ENCODE assay signal across 8 cellular contexts in genomic region chr6:107318100-107318736, GRCh38.
DNase-seq lines count a peak whose midpoint lies in the region; ATAC-seq and TF ChIP-seq lines count a peak whose summit lies in the region.

No MANE protein-coding gene starts in this region.

- H3K4ac ChIP-seq in mesendoderm (ENCODE audit: low read depth, low read length), result no peak overlapping the region

- no peak overlapping the region for H3K56ac ChIP-seq in mesendoderm (ENCODE audit: low read length)

- H4K8ac ChIP-seq in mesendoderm (ENCODE audit: low read depth, low read length), result no peak overlapping the region

- no peaks in the 10 kb centered on the region for H3K79me2 ChIP-seq in mesendoderm (ENCODE audit: control insufficient read depth, insufficient read depth, low read length)

- no TSS peak for BruUV-seq in MCF 10A (replicated peaks; lab: Mats Ljungman, UMichigan)

- H3K4me3 Mint-ChIP-seq in MCF 10A (ENCODE audit: unreplicated experiment) (no peak overlapping the region), T-helper 17 cell (no peak overlapping the region), endothelial cell (ENCODE audit: unreplicated experiment) (no peak overlapping the region)

- POLR2A ChIA-PET in MCF 10A (lab: Yijun Ruan, JAX), result interaction anchor here (0.6 to 1.5 kb wide), 5 partner anchors 76 to 337 kb away, joined by 3 to 7 read pairs (median 4); partner anchors contain the start of gene PDSS2
- POLR2A ChIA-PET in HEK293T (lab: Yijun Ruan, JAX), result interaction anchor here (0.7 to 1.8 kb wide), 5 partner anchors 141 to 204 kb away, joined by 3 to 13 read pairs (median 3); partner anchors contain the start of genes BEND3 and PDSS2

- H3K27me3 ChIP-seq in breast epithelium (no peaks in the 10 kb centered on the region), mesendoderm (ENCODE audit: insufficient read depth, low read length, poor library complexity) (no peaks in the 10 kb centered on the region), upper lobe of right lung (no peaks in the 10 kb centered on the region)

- H3K27ac ChIP-seq in breast epithelium, result no peak overlapping the region
- no peak overlapping the region for H3K27ac ChIP-seq in mesendoderm (ENCODE audit: low read depth, low read length)
- H3K27ac ChIP-seq in upper lobe of right lung, result no peak overlapping the region

- CTCF ChIA-PET in MCF 10A (lab: Yijun Ruan, JAX), result interaction anchor here (0.5 to 2.9 kb wide), 55 partner anchors 8 to 923 kb away, joined by 3 to 20 read pairs (median 4); partner anchors contain the start of genes PDSS2 and SOBP
- CTCF ChIA-PET in HEK293T (lab: Yijun Ruan, JAX), result interaction anchor here (0.6 to 1.5 kb wide), 21 partner anchors 9 to 530 kb away, joined by 3 to 7 read pairs (median 4); partner anchors contain the start of gene PDSS2

- no CpG with 5 or more reads among the region's 9 CpGs for WGBS in mesendoderm (ENCODE audit: extremely low coverage, insufficient coverage, low lambda C conversion rate)

- no peak overlapping the region for H3K18ac ChIP-seq in mesendoderm (ENCODE audit: low read length)

- TF ChIP-seq CTCF in MCF 10A (IDR thresholded peaks at IDR 0.05; ENCODE audit: unreplicated experiment) (peak; percentile 79), breast epithelium (IDR thresholded peaks at IDR 0.05) (no peak), endothelial cell (IDR thresholded peaks at IDR 0.05; ENCODE audit: unreplicated experiment) (no peak), upper lobe of right lung (IDR thresholded peaks at IDR 0.05) (peak; percentile 65)

- H3K4me1 Mint-ChIP-seq in MCF 10A (ENCODE audit: insufficient read depth, unreplicated experiment) (peaks cover 14% of the 10 kb centered on the region), T-helper 17 cell (peaks cover 9% of the 10 kb centered on the region), endothelial cell (ENCODE audit: unreplicated experiment) (no peaks in the 10 kb centered on the region)

- no peaks in the 10 kb centered on the region for H3K4me1 ChIP-seq in breast epithelium
- no peaks in the 10 kb centered on the region for H3K4me1 ChIP-seq in mesendoderm (ENCODE audit: control insufficient read depth, low read depth, low read length)
- H3K4me1 ChIP-seq in upper lobe of right lung, result no peaks in the 10 kb centered on the region

- no peak overlapping the region for H2BK120ac ChIP-seq in mesendoderm (ENCODE audit: low read depth, low read length)

- H3K36me3 ChIP-seq in breast epithelium (no peaks in the 10 kb centered on the region), mesendoderm (ENCODE audit: control insufficient read depth, insufficient read depth, low read length) (no peaks in the 10 kb centered on the region), upper lobe of right lung (no peaks in the 10 kb centered on the region)

- ATAC-seq in T-helper 17 cell (peak; percentile 46), upper lobe of right lung (peak; percentile 98)

- H3K36me3 Mint-ChIP-seq in MCF 10A (ENCODE audit: insufficient read depth, unreplicated experiment), result no peaks in the 10 kb centered on the region
- no peaks in the 10 kb centered on the region for H3K36me3 Mint-ChIP-seq in T-helper 17 cell (ENCODE audit: low read depth)
- H3K36me3 Mint-ChIP-seq in endothelial cell (ENCODE audit: low read depth, unreplicated experiment), result no peaks in the 10 kb centered on the region

- TF ChIP-seq POLR2A in breast epithelium (IDR thresholded peaks at IDR 0.05), result no peak

- no peak overlapping the region for H4K5ac ChIP-seq in mesendoderm (ENCODE audit: low read length)

- H2AK5ac ChIP-seq in mesendoderm (ENCODE audit: low read length), result no peak overlapping the region

- H3K9ac ChIP-seq in mesendoderm (ENCODE audit: low read length), result no peak overlapping the region

- no peak overlapping the region for H3K23ac ChIP-seq in mesendoderm (ENCODE audit: low read length)

- H3K4me3 ChIP-seq in breast epithelium, result no peak overlapping the region
- no peak overlapping the region for H3K4me3 ChIP-seq in mesendoderm (ENCODE audit: low read length)
- no peak overlapping the region for H3K4me3 ChIP-seq in upper lobe of right lung

- no peak overlapping the region for H2BK5ac ChIP-seq in mesendoderm (ENCODE audit: low read length)

- H2BK15ac ChIP-seq in mesendoderm (replicated peaks; ENCODE audit: low read depth), result no peak overlapping the region

- H3K9me3 ChIP-seq in breast epithelium (no peaks in the 10 kb centered on the region), T-helper 17 cell (ENCODE audit: control insufficient read depth, low read length, poor library complexity, severe bottlenecking) (no peaks in the 10 kb centered on the region), upper lobe of right lung (no peaks in the 10 kb centered on the region)

- H3K27me3 Mint-ChIP-seq in MCF 10A (ENCODE audit: insufficient read depth, unreplicated experiment) (no peaks in the 10 kb centered on the region), T-helper 17 cell (no peaks in the 10 kb centered on the region), endothelial cell (ENCODE audit: unreplicated experiment) (no peaks in the 10 kb centered on the region)

- DNase-seq in MCF 10A (ENCODE audit: unreplicated experiment), result peak; percentile 69
- no peak for DNase-seq in breast epithelium (ENCODE audit: low spot score in 2 of 2)
- DNase-seq in HEK293T (ENCODE audit: extremely low spot score), result peak; percentile 72
- peak; percentile 56 for DNase-seq in NCI-H1092 (lab: John Stamatoyannopoulos, UW)
- no peak for DNase-seq in T-helper 17 cell
- peak; percentile 55 for DNase-seq in endothelial cell (ENCODE audit: low spot score)
- DNase-seq in mesendoderm, result peak; percentile 78
- peak; percentile 64 for DNase-seq in upper lobe of right lung

- no peak overlapping the region for H3K4me2 ChIP-seq in mesendoderm (ENCODE audit: low read length)

- no peaks in the 10 kb centered on the region for H3K79me1 ChIP-seq in mesendoderm (ENCODE audit: low read length)

- H3K27ac Mint-ChIP-seq in MCF 10A (ENCODE audit: low read depth, unreplicated experiment) (no peak overlapping the region), T-helper 17 cell (no peak overlapping the region), endothelial cell (ENCODE audit: unreplicated experiment) (no peak overlapping the region)

- intact Hi-C loops in MCF 10A (cut with micrococcal nuclease), result loop anchor here (1.0 to 10.0 kb wide), 5 partner anchors 71 to 357 kb away; partner anchors contain the start of gene PDSS2
- intact Hi-C loops in breast epithelium (cut with DNase I; ENCODE audit: low total_unique reads), result no loop called here
- intact Hi-C loops in upper lobe of right lung (cut with DNase I), result no loop called here

- no peaks in the 10 kb centered on the region for H3K9me3 Mint-ChIP-seq in MCF 10A (ENCODE audit: unreplicated experiment)
- no peaks in the 10 kb centered on the region for H3K9me3 Mint-ChIP-seq in endothelial cell (ENCODE audit: unreplicated experiment)

TF ChIP-seq in HEK293T, 16 proteins besides CTCF, POLR2A, EP300 and RAD21:
- TF ChIP-seq SP1 (IDR thresholded peaks at IDR 0.05), result no peak
- no peak for TF ChIP-seq ELF4 (IDR thresholded peaks at IDR 0.05)
- TF ChIP-seq FOXK2 (IDR thresholded peaks at IDR 0.05), result no peak
- no peak for TF ChIP-seq SUZ12 (IDR thresholded peaks at IDR 0.05)
- no peak for TF ChIP-seq ARNT (IDR thresholded peaks at IDR 0.05)
- TF ChIP-seq, protein P1, sequence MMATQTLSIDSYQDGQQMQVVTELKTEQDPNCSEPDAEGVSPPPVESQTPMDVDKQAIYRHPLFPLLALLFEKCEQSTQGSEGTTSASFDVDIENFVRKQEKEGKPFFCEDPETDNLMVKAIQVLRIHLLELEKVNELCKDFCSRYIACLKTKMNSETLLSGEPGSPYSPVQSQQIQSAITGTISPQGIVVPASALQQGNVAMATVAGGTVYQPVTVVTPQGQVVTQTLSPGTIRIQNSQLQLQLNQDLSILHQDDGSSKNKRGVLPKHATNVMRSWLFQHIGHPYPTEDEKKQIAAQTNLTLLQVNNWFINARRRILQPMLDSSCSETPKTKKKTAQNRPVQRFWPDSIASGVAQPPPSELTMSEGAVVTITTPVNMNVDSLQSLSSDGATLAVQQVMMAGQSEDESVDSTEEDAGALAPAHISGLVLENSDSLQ (IDR thresholded peaks at IDR 0.05), result no peak
- TF ChIP-seq NFRKB (IDR thresholded peaks at IDR 0.05), result no peak
- TF ChIP-seq ZNF384 (IDR thresholded peaks at IDR 0.05), result no peak
- no peak for TF ChIP-seq TARDBP (IDR thresholded peaks at IDR 0.05)
- no peak for TF ChIP-seq CTBP1 (IDR thresholded peaks at IDR 0.05; ENCODE audit: borderline replicate concordance)
- TF ChIP-seq FOXA1 (IDR thresholded peaks at IDR 0.05), result no peak
- no peak for TF ChIP-seq LEF1 (IDR thresholded peaks at IDR 0.05; ENCODE audit: borderline replicate concordance)
- TF ChIP-seq L3MBTL2 (conservative IDR thresholded peaks at IDR 0.05), result no peak

Comparison
In these comparisons a context has a peak if more than half of its experiments do, and no peak if none do; other contexts are left out.
1. DNase-seq: peak in MCF 10A (single experiment), HEK293T (single experiment), NCI-H1092 (single experiment), endothelial cell (single experiment), mesendoderm (single experiment) and upper lobe of right lung (single experiment); none in breast epithelium (0 of 2) and T-helper 17 cell (0 of 3).
2. CTCF ChIP-seq: peak in MCF 10A (single experiment) and upper lobe of right lung (single experiment); none in breast epithelium (0 of 3) and endothelial cell (single experiment).